8 cellular contexts compared by ENCODE assay signal in the genomic region with DNA sequence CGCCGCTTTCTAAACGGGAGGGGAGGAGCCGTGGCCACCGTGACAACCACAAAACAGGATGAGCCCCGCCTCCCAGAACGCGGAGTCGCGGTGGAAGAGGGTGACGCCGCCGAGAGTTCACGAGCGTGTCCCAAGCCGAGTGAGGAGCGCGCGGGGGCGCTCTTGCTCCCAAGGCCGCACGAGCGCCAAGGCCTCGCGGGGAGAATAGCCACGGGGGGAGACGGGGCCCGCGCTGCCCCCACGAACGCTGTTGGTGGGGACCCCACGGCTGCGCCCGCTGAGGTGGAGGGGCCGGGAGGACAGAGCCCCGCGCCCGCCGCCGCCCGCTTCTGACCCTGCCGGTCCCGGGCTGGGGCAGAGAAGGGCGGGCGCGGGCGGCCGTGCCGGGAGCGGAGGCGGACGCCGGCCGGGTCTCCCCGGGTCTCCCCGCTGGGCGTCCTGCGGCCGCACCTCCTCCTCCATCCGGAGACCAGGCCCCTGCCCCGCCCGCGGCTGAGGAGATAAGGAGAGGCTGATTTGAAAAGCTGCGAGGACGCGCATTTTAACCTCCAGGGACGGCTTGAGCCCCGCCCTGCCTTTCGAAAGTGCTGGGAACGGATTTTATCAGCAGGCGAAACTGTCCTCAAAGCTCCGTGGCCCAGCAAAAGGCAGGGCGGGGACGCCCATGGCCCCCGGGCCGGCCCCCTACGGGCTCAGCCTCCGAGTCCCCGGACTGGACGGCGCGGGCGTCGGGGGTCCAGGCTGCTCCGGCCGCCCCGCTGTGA. TPM values are rescaled to one million over a fixed set of nuclear protein-coding genes. Genes with fewer than 3 reads are reported as not detected.
DNase-seq lines count a peak whose midpoint lies in the region; ATAC-seq and TF ChIP-seq lines count a peak whose summit lies in the region.

No MANE protein-coding gene starts in this region.

- TF ChIP-seq CTCF in CD8-positive, alpha-beta T cell (IDR thresholded peaks at IDR 0.05): no peak
- peak; percentile 44 for TF ChIP-seq CTCF in lower lobe of right lung (IDR thresholded peaks at IDR 0.05)

- H3K4me3 Mint-ChIP-seq in CD8-positive, alpha-beta T cell: peak overlapping the region; percentile 71
- peak overlapping the region in 3 of 4 donors; percentile 73 to 76 (median 73) for H3K4me3 Mint-ChIP-seq in IgD-negative memory B cell

- POLR2A ChIA-PET in CD8-positive, alpha-beta T cell (lab: Charles Lee): no interaction called here

- H3K27me3 Mint-ChIP-seq in CD8-positive, alpha-beta T cell (ENCODE audit: low read depth): peaks cover 20% of the 10 kb centered on the region
- H3K27me3 Mint-ChIP-seq in IgD-negative memory B cell: peaks cover 50% of the 10 kb centered on the region

- 3 to 4% methylated on average over 87 of the region's 87 CpGs for WGBS in ectodermal cell, 2 experiments

- H3K9me3 ChIP-seq in CD8-positive, alpha-beta T cell (ENCODE audit: low read length): no peaks in the 10 kb centered on the region
- H3K9me3 ChIP-seq in ectodermal cell (ENCODE audit: control insufficient read depth, low read length) (no peaks in the 10 kb centered on the region), lower lobe of right lung (no peaks in the 10 kb centered on the region)

- H3K9me3 Mint-ChIP-seq in CD8-positive, alpha-beta T cell: no peaks in the 10 kb centered on the region
- no peaks in the 10 kb centered on the region for H3K9me3 Mint-ChIP-seq in IgD-negative memory B cell

- ATAC-seq in CD8-positive, alpha-beta T cell: peak; percentile 53
- ATAC-seq in lower lobe of right lung: peak; percentile 79 to 88
- ATAC-seq in stimulated activated naive CD8-positive, alpha-beta T cell treated with anti-CD3 and anti-CD28 coated beads, Interleukin-15, Interleukin-2, amounts not matched to agents 100 U/mL and 50 U/mL, for 24 hours: peak; percentile 36
- no peak for ATAC-seq in HG02981 (IDR thresholded peaks at IDR 0.05; ENCODE audit: unreplicated experiment)
- no peak for ATAC-seq in HG03108 (IDR thresholded peaks at IDR 0.05; ENCODE audit: unreplicated experiment)

- peaks cover 19% of the 10 kb centered on the region for H3K4me1 Mint-ChIP-seq in CD8-positive, alpha-beta T cell (ENCODE audit: low read depth)
- H3K4me1 Mint-ChIP-seq in IgD-negative memory B cell: peaks cover 2 to 10% (median 6%) of the 10 kb centered on the region in 3 donors

- DNase-seq in CD8-positive, alpha-beta T cell: peak in 6 of 7 experiments; percentile 11 to 67 (median 50)
- peak; percentile 52 to 54 for DNase-seq in activated CD4-positive, alpha-beta T cell treated with anti-CD3 and anti-CD28 coated beads for 4 hours
- peak; percentile 82 for DNase-seq in lower lobe of right lung
- peak; percentile 54 for DNase-seq in stimulated activated naive CD8-positive, alpha-beta T cell treated with anti-CD3 and anti-CD28 coated beads, Interleukin-15, Interleukin-2, amounts not matched to agents 100 U/mL and 50 U/mL, for 24 hours

- H3K27ac Mint-ChIP-seq in CD8-positive, alpha-beta T cell: no peak overlapping the region
- no peak overlapping the region for H3K27ac Mint-ChIP-seq in IgD-negative memory B cell

- intact Hi-C loops in CD8-positive, alpha-beta T cell (cut with DNase I, micrococcal nuclease): loop anchor here in 1 of 2 experiments (1.0 to 5.0 kb wide), 2 partner anchors 82 to 136 kb away; no protein-coding TSS in a partner anchor
- intact Hi-C loops in lower lobe of right lung (cut with DNase I): no loop called here

- H3K4me3 ChIP-seq in CD8-positive, alpha-beta T cell (ENCODE audit: low read depth, low read length): peak overlapping the region; percentile 35
- H3K4me3 ChIP-seq in ectodermal cell (ENCODE audit: insufficient read depth, low read depth, low read length) (peak overlapping the region; percentile 43), lower lobe of right lung (peak overlapping the region; percentile 58)

- H3K27ac ChIP-seq in CD8-positive, alpha-beta T cell (ENCODE audit: low read depth, low read length): no peak overlapping the region
- H3K27ac ChIP-seq in ectodermal cell (ENCODE audit: insufficient read depth, low read depth, low read length, poor library complexity, severe bottlenecking) (no peak overlapping the region), lower lobe of right lung (peak overlapping the region; percentile 67)

- H3K4me1 ChIP-seq in CD8-positive, alpha-beta T cell (ENCODE audit: insufficient read depth, low read length): peaks cover 32% of the 10 kb centered on the region
- peaks cover 3% of the 10 kb centered on the region for H3K4me1 ChIP-seq in ectodermal cell (ENCODE audit: control insufficient read depth, insufficient read depth, low read length)
- peaks cover 33% of the 10 kb centered on the region for H3K4me1 ChIP-seq in lower lobe of right lung

- peaks cover 9% of the 10 kb centered on the region for H3K27me3 ChIP-seq in CD8-positive, alpha-beta T cell (ENCODE audit: insufficient read depth, low read length)
- H3K27me3 ChIP-seq in ectodermal cell (ENCODE audit: control insufficient read depth, insufficient read depth, low read length, poor library complexity, severe bottlenecking) (peaks cover 68% of the 10 kb centered on the region), lower lobe of right lung (ENCODE audit: low read depth) (peaks cover 37% of the 10 kb centered on the region)

- CTCF ChIA-PET in CD8-positive, alpha-beta T cell (lab: Charles Lee): interaction anchor here (0.7 to 3.6 kb wide), 5 partner anchors 10 to 136 kb away, joined by 3 to 18 read pairs (median 3); no protein-coding TSS in a partner anchor

- no peaks in the 10 kb centered on the region for H3K36me3 ChIP-seq in CD8-positive, alpha-beta T cell (ENCODE audit: insufficient read depth, low read length)
- H3K36me3 ChIP-seq in ectodermal cell (ENCODE audit: control insufficient read depth, insufficient read depth, low read length) (no peaks in the 10 kb centered on the region), lower lobe of right lung (no peaks in the 10 kb centered on the region)

- H3K36me3 Mint-ChIP-seq in CD8-positive, alpha-beta T cell: no peaks in the 10 kb centered on the region
- no peaks in the 10 kb centered on the region for H3K36me3 Mint-ChIP-seq in IgD-negative memory B cell

RNA-seq across cellular contexts. Expression of a gene that starts 3.8 kb away (rescaled TPM):
- under 1 TPM in 1 of 2 experiments, not detected in 1; 0.33 TPM for total RNA-seq in CD8-positive, alpha-beta T cell
- not detected for polyA plus RNA-seq in IgD-negative memory B cell
- 8.9 TPM for polyA plus RNA-seq in ectodermal cell (2013, experiment 1 of 4)
- polyA plus RNA-seq in ectodermal cell (2013, experiment 2 of 4): 4.5 TPM
- 6.8 TPM for polyA plus RNA-seq in ectodermal cell (2013, experiment 3 of 4)
- 7.4 TPM for polyA plus RNA-seq in ectodermal cell (2013, experiment 4 of 4)
- total RNA-seq in lower lobe of right lung: 24.1 TPM

Comparison
In these comparisons a context has a peak if more than half of its experiments do, and no peak if none do; other contexts are left out.
1. ATAC-seq: peak in CD8-positive, alpha-beta T cell (single experiment), lower lobe of right lung (2 of 2) and stimulated activated naive CD8-positive, alpha-beta T cell treated with anti-CD3 and anti-CD28 coated beads, Interleukin-15, Interleukin-2, amounts not matched to agents 100 U/mL and 50 U/mL, for 24 hours (single experiment); none in HG02981 (single experiment) and HG03108 (single experiment).
2. RNA of a gene that starts 3.8 kb away (total RNA-seq): 24.1 TPM in lower lobe of right lung (single experiment); 0.33 TPM in CD8-positive, alpha-beta T cell; every median in the first group is over 10 times any median in the second.
3. Peak in every context shown above with its lines, with median percentiles within 50 percentile points of each other: DNase-seq and H3K4me3 ChIP-seq.